Comparison of ENCODE assay signal across 1 cellular context in the genomic region with DNA sequence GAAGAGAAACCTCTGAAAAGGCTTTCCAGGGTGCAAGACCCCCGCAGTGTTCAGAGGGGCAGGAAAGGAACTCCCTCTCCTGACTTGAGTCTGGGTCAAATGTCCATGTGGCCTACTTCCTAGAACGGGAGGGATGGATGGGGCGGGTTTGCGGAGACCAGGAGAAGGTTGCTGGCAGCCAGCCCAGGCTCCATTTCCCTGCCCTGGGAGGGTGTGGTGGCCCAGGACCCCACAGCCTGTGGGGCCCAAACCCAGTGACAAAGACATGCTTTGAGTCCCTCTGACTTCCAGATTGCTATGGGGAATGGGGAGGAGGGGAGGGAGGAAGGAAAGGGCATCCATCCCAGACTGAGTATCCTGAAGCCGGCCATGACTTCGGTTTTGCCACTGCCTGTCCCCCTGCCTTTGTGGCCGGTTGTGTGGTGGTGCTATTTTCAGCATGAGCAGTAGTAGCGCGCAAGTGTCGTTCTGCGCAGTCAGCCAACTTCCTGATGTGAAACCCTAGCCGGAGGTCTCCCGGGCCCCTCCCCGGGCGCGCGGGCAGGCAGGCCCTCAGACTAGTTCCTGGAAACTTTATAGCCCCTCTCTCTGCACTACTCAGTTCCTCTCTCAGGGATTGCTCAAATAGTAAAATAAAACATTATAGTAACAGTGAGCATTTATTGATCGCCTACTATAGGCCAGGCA.
TF ChIP-seq lines count a peak whose summit lies in the region.

No MANE protein-coding gene starts in this region.

TF ChIP-seq in GM23338, 12 proteins besides CTCF, POLR2A, EP300 and RAD21:
- TF ChIP-seq, protein P1, sequence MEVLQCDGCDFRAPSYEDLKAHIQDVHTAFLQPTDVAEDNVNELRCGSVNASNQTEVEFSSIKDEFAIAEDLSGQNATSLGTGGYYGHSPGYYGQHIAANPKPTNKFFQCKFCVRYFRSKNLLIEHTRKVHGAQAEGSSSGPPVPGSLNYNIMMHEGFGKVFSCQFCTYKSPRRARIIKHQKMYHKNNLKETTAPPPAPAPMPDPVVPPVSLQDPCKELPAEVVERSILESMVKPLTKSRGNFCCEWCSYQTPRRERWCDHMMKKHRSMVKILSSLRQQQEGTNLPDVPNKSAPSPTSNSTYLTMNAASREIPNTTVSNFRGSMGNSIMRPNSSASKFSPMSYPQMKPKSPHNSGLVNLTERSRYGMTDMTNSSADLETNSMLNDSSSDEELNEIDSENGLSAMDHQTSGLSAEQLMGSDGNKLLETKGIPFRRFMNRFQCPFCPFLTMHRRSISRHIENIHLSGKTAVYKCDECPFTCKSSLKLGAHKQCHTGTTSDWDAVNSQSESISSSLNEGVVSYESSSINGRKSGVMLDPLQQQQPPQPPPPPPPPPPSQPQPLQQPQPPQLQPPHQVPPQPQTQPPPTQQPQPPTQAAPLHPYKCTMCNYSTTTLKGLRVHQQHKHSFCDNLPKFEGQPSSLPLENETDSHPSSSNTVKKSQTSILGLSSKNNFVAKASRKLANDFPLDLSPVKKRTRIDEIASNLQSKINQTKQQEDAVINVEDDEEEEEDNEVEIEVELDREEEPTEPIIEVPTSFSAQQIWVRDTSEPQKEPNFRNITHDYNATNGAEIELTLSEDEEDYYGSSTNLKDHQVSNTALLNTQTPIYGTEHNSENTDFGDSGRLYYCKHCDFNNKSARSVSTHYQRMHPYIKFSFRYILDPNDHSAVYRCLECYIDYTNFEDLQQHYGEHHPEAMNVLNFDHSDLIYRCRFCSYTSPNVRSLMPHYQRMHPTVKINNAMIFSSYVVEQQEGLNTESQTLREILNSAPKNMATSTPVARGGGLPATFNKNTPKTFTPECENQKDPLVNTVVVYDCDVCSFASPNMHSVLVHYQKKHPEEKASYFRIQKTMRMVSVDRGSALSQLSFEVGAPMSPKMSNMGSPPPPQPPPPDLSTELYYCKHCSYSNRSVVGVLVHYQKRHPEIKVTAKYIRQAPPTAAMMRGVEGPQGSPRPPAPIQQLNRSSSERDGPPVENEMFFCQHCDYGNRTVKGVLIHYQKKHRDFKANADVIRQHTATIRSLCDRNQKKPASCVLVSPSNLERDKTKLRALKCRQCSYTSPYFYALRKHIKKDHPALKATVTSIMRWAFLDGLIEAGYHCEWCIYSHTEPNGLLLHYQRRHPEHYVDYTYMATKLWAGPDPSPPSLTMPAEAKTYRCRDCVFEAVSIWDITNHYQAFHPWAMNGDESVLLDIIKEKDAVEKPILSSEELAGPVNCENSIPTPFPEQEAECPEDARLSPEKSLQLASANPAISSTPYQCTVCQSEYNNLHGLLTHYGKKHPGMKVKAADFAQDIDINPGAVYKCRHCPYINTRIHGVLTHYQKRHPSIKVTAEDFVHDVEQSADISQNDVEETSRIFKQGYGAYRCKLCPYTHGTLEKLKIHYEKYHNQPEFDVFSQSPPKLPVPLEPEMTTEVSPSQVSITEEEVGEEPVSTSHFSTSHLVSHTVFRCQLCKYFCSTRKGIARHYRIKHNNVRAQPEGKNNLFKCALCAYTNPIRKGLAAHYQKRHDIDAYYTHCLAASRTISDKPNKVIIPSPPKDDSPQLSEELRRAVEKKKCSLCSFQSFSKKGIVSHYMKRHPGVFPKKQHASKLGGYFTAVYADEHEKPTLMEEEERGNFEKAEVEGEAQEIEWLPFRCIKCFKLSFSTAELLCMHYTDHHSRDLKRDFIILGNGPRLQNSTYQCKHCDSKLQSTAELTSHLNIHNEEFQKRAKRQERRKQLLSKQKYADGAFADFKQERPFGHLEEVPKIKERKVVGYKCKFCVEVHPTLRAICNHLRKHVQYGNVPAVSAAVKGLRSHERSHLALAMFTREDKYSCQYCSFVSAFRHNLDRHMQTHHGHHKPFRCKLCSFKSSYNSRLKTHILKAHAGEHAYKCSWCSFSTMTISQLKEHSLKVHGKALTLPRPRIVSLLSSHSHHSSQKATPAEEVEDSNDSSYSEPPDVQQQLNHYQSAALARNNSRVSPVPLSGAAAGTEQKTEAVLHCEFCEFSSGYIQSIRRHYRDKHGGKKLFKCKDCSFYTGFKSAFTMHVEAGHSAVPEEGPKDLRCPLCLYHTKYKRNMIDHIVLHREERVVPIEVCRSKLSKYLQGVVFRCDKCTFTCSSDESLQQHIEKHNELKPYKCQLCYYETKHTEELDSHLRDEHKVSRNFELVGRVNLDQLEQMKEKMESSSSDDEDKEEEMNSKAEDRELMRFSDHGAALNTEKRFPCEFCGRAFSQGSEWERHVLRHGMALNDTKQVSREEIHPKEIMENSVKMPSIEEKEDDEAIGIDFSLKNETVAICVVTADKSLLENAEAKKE (CRISPR knock-in tag; IDR thresholded peaks at IDR 0.05), result no peak
- no peak for TF ChIP-seq POLR2AphosphoS5 (IDR thresholded peaks at IDR 0.05; ENCODE audit: low read depth)
- no peak for TF ChIP-seq ZNF114 (CRISPR knock-in tag; IDR thresholded peaks at IDR 0.05)
- no peak for TF ChIP-seq EZH2phosphoT487 (IDR thresholded peaks at IDR 0.05; ENCODE audit: unreplicated experiment)
- no peak for TF ChIP-seq CREB1 (CRISPR knock-in tag; IDR thresholded peaks at IDR 0.05; ENCODE audit: low read depth)
- no peak for TF ChIP-seq ZNF331 (CRISPR knock-in tag; IDR thresholded peaks at IDR 0.05; ENCODE audit: low read depth)
- TF ChIP-seq REST (IDR thresholded peaks at IDR 0.05; ENCODE audit: unreplicated experiment), result no peak
- TF ChIP-seq JUNB (IDR thresholded peaks at IDR 0.05; ENCODE audit: unreplicated experiment), result no peak
- TF ChIP-seq EZH2 (IDR thresholded peaks at IDR 0.05; ENCODE audit: low read depth, unreplicated experiment), result no peak
- TF ChIP-seq NANOG (IDR thresholded peaks at IDR 0.05; ENCODE audit: borderline replicate concordance), result no peak
- TF ChIP-seq ETS1 (IDR thresholded peaks at IDR 0.05), result no peak
- no peak for TF ChIP-seq STAT1 (IDR thresholded peaks at IDR 0.05; ENCODE audit: unreplicated experiment)
